In the genomic region with DNA sequence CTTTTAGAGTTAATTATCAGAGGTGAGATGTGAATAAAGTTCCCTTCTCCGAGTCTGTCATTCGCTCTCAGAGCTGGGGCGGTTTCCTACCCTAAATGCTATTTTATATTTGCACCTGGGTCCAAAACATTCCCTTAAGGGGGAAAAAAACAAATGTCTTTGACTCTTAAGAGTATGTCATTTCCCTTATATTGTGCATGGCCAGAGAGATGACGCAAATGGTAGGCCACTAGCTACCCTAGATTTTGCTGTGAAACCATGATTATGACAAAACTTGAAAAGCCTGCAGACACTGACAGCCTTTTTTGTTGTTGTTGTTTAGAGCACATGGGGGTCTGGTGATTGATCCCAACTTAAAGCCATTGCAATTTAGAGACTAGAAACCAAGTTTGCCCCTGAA, we compare ENCODE assay signal across 17 cellular contexts. TPM values are rescaled to one million over a fixed set of nuclear protein-coding genes. Genes with fewer than 3 reads are reported as not detected.
DNase-seq lines count a peak whose midpoint lies in the region; ATAC-seq and TF ChIP-seq lines count a peak whose summit lies in the region.
"Had no signal": no experiment of that assay in that cellular context is flagged by ENCODE, and none has a peak within 500 bp of the region (broad histone marks: within the 10 kb centered on the region; RNA-seq: fewer than 3 reads in every experiment).

No MANE protein-coding gene starts in this region.

- H3K9me3 ChIP-seq in PC-3 (ENCODE audit: low read length) (no peaks in the 10 kb centered on the region), mesenchymal stem cell (ENCODE audit: control insufficient read depth, low read length) (no peaks in the 10 kb centered on the region), tibial artery (no peaks in the 10 kb centered on the region), MM.1S (replicated peaks; ENCODE audit: insufficient read depth, low read length) (no peaks in the 10 kb centered on the region)
- H3K9me3 ChIP-seq: Caco-2 had no signal

- H2AK5ac ChIP-seq in mesenchymal stem cell (ENCODE audit: low read length, severe bottlenecking), result no peak overlapping the region

- no peak overlapping the region for H2BK12ac ChIP-seq in mesenchymal stem cell (ENCODE audit: low read length in 2 of 2)

- H3K27ac ChIP-seq in PC-3 (ENCODE audit: low read length) (peak overlapping the region; percentile 61), coronary artery (peak overlapping the region; percentile 55 to 83), mesenchymal stem cell (ENCODE audit: low read length, poor library complexity, severe bottlenecking) (no peak overlapping the region), tibial artery (peak overlapping the region; percentile 67 to 71), MM.1S (ENCODE audit: low read length) (no peak overlapping the region)

- peaks cover 8% of the 10 kb centered on the region; the same call in 1 of the 2 replicates for H4K20me1 ChIP-seq in PC-3 (ENCODE audit: low read length)
- H4K20me1 ChIP-seq in MM.1S (ENCODE audit: insufficient read depth, low read length), result no peaks in the 10 kb centered on the region

- H3K9me2 ChIP-seq in PC-3 (replicated peaks; ENCODE audit: low read length) (no peaks in the 10 kb centered on the region), MM.1S (replicated peaks; ENCODE audit: insufficient read depth, low read length) (no peaks in the 10 kb centered on the region)

- no peak overlapping the region for H3K18ac ChIP-seq in mesenchymal stem cell (ENCODE audit: low read depth in 1 of 2, low read length in 2 of 2)

- no peak overlapping the region for H2BK5ac ChIP-seq in mesenchymal stem cell (ENCODE audit: low read depth, low read length, poor library complexity, severe bottlenecking)

- H2AFZ ChIP-seq in PC-3 (ENCODE audit: low read length), result no peak overlapping the region
- no peak overlapping the region for H2AFZ ChIP-seq in mesenchymal stem cell (ENCODE audit: low read depth, low read length)
- no peak overlapping the region for H2AFZ ChIP-seq in MM.1S (ENCODE audit: low read length)

- POLR2A ChIA-PET in PC-3 (lab: Charles Lee; ENCODE audit: unreplicated experiment), result no interaction called here

- intact Hi-C loops in PC-3 (cut with micrococcal nuclease) (loop anchor here (1.0 kb wide), 2 partner anchors 12 to 13 kb away; a partner anchor contains a TSS), tibial artery (cut with DNase I; ENCODE audit: low total_unique reads) (no loop called here), left colon (cut with DNase I, micrococcal nuclease) (no loop called here)

- H3K27me3 ChIP-seq in PC-3 (ENCODE audit: low read length) (no peaks in the 10 kb centered on the region), mesenchymal stem cell (ENCODE audit: control insufficient read depth in 1 of 2, insufficient read depth in 1 of 2, low read length in 2 of 2) (no peaks in the 10 kb centered on the region), tibial artery (no peaks in the 10 kb centered on the region), MM.1S (replicated peaks; ENCODE audit: insufficient read depth, low read length) (no peaks in the 10 kb centered on the region)

- peaks cover 56% of the 10 kb centered on the region for H3K79me2 ChIP-seq in PC-3 (ENCODE audit: low read length)
- no peaks in the 10 kb centered on the region for H3K79me2 ChIP-seq in MM.1S (ENCODE audit: low read length)

- ATAC-seq in PC-3 (no peak), left colon (no peak)
- ATAC-seq: Right ventricle myocardium inferior had no signal

- no peak overlapping the region for H2BK15ac ChIP-seq in mesenchymal stem cell (ENCODE audit: low read depth, poor library complexity, severe bottlenecking)

- no TSS peak for BruUV-seq in PC-3 (replicated peaks; lab: Mats Ljungman, UMichigan)

- H3K4me3 ChIP-seq in PC-3 (ENCODE audit: low read length), result no peak overlapping the region
- H3K4me3 ChIP-seq in coronary artery, result no peak overlapping the region
- H3K4me3 ChIP-seq in mesenchymal stem cell (ENCODE audit: insufficient read depth in 1 of 2, low read depth in 1 of 2, low read length in 2 of 2), result no peak overlapping the region
- H3K4me3 ChIP-seq in tibial artery, result no peak overlapping the region
- no peak overlapping the region for H3K4me3 ChIP-seq in MM.1S (ENCODE audit: low read length)

- H3K36me3 ChIP-seq in PC-3 (ENCODE audit: low read depth, low read length), result no peaks in the 10 kb centered on the region
- peaks cover 5 to 90% of the 10 kb centered on the region in 2 experiments for H3K36me3 ChIP-seq in mesenchymal stem cell (ENCODE audit: control insufficient read depth in 1 of 2, insufficient read depth in 2 of 2, low read depth in 1 of 2, low read length in 2 of 2)
- peaks cover 0 to 7% (median 0%) of the 10 kb centered on the region in 3 donors for H3K36me3 ChIP-seq in tibial artery
- H3K36me3 ChIP-seq in MM.1S (replicated peaks; ENCODE audit: insufficient read depth, low read length), result no peaks in the 10 kb centered on the region

- DNase-seq in PC-3, result no peak
- no peak for DNase-seq in coronary artery (ENCODE audit: low spot score)
- DNase-seq in mesenchymal stem cell, result no peak
- DNase-seq in tibial artery, result no peak
- no peak for DNase-seq in left colon
- no peak for DNase-seq in AML-193 (lab: John Stamatoyannopoulos, UW)
- DNase-seq in MM.1S, result no peak
- DNase-seq in NCI-H187 treated with DMSO at 0.1 percent for 48 hours (lab: John Stamatoyannopoulos, UW), result no peak
- DNase-seq: Caco-2, H7, NCI-H2029, NCI-H2171 treated with DMSO at 0.1 percent for 48 hours, NCI-H774 had no signal

- no peak overlapping the region for H3K23ac ChIP-seq in mesenchymal stem cell (ENCODE audit: low read length in 2 of 2)

- no peaks in the 10 kb centered on the region for H3K79me1 ChIP-seq in mesenchymal stem cell (replicated peaks; ENCODE audit: low read length, poor library complexity, severe bottlenecking)

- H3F3A ChIP-seq in PC-3 (ENCODE audit: low read length, unreplicated experiment) (no peaks in the 10 kb centered on the region), MM.1S (ENCODE audit: insufficient read depth, low read length) (no peaks in the 10 kb centered on the region)

- H3K9ac ChIP-seq in PC-3 (ENCODE audit: low read length) (no peak overlapping the region), mesenchymal stem cell (ENCODE audit: low read length) (peak overlapping the region; percentile 48), MM.1S (ENCODE audit: low read length) (no peak overlapping the region)

- H3K4me2 ChIP-seq in PC-3 (ENCODE audit: low read length) (peak overlapping the region; percentile 74; the same call in 1 of the 2 replicates), mesenchymal stem cell (ENCODE audit: low read length, poor library complexity, severe bottlenecking) (no peak overlapping the region), MM.1S (ENCODE audit: low read depth, low read length) (no peak overlapping the region)

- no peak overlapping the region for H4K8ac ChIP-seq in mesenchymal stem cell (ENCODE audit: low read length)

- no peak overlapping the region for H2BK120ac ChIP-seq in mesenchymal stem cell (ENCODE audit: low read depth, low read length)

- no peak overlapping the region for H3K4ac ChIP-seq in mesenchymal stem cell (ENCODE audit: low read depth in 1 of 2, low read length in 2 of 2)

- H4K91ac ChIP-seq in mesenchymal stem cell (ENCODE audit: low read length), result no peak overlapping the region

- CTCF ChIA-PET in PC-3 (lab: Charles Lee), result no interaction called here

- H3K4me1 ChIP-seq in PC-3 (ENCODE audit: insufficient read depth, low read length) (peaks cover 28% of the 10 kb centered on the region), mesenchymal stem cell (ENCODE audit: control insufficient read depth, insufficient read depth, low read depth, low read length) (no peaks in the 10 kb centered on the region), tibial artery (peaks cover 0 to 82% (median 38%) of the 10 kb centered on the region in 4 donors), MM.1S (ENCODE audit: low read length) (no peaks in the 10 kb centered on the region)

- no peak overlapping the region for H3K14ac ChIP-seq in mesenchymal stem cell (ENCODE audit: low read length in 2 of 2)

- WGBS in mesenchymal stem cell, result 95% methylated on average over 1 of the region's 4 CpGs

- TF ChIP-seq CTCF in PC-3 (conservative IDR thresholded peaks at IDR 0.05; ENCODE audit: low read depth, low read length), result no peak
- no peak for TF ChIP-seq CTCF in coronary artery (IDR thresholded peaks at IDR 0.05)
- TF ChIP-seq CTCF in tibial artery (IDR thresholded peaks at IDR 0.05), result no peak
- TF ChIP-seq CTCF in MM.1S (IDR thresholded peaks at IDR 0.05; ENCODE audit: low read length), result no peak

RNA-seq across cellular contexts. Expression of a gene that starts 12.8 kb away (rescaled TPM):
- 11.8 and 14.1 TPM in 2 replicates for total RNA-seq in PC-3 (2014; rRNA removed)
- 87.8 TPM for polyA plus RNA-seq in mesenchymal stem cell (2013, experiment 1 of 2)
- 86.6 TPM for polyA plus RNA-seq in mesenchymal stem cell (2013, experiment 2 of 2)
- 10 to 100 TPM; 38.5 to 61.6 TPM for total RNA-seq in left colon

RNA-seq across cellular contexts. Expression of a gene that starts 47.7 kb away (rescaled TPM):
- total RNA-seq in PC-3 (2014; rRNA removed) (not detected in 2 replicates), left colon (not detected)
- polyA plus RNA-seq in mesenchymal stem cell (2013, experiment 1 of 2), result not detected
- polyA plus RNA-seq in mesenchymal stem cell (2013, experiment 2 of 2), result not detected
- total RNA-seq: H7, HepG2, NCI-H460, Right ventricle myocardium inferior had no signal
- polyA plus RNA-seq: CD14-positive monocyte, HepG2 had no signal

Comparison
In these comparisons a context has a peak if more than half of its experiments do, and no peak if none do; other contexts are left out.
1. H3K27ac ChIP-seq: peak in PC-3 (single experiment), coronary artery (2 of 2) and tibial artery (2 of 2); none in mesenchymal stem cell (single experiment) and MM.1S (single experiment).